Comparison of ENCODE assay signal across 1 cellular context in the genomic region with DNA sequence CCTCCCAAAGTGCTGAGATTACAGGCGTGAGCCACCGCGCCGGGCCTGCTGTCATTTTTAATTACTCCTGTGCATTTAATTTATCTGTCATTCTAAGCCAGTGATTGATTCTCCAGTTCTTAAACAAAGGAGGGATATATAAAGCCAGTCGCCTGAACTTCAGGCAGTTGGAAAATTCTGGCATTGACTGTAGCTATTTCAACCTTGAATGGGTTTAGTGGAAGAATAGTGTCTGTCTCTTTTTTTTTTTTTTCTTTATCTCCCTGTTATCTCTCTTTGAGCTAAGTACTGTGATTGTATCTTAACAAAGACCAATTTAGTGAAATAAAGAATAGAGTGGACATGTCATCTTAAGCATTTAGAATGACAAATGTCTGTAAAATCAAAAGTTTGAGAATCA.
TF ChIP-seq lines count a peak whose summit lies in the region.

No MANE protein-coding gene starts in this region.

TF ChIP-seq in A549, 52 proteins besides CTCF, POLR2A, EP300 and RAD21 (continued from another document):
- TF ChIP-seq RNF2 (IDR thresholded peaks at IDR 0.05; ENCODE audit: borderline replicate concordance, low read depth): no peak
- TF ChIP-seq POLR2AphosphoS2 (conservative IDR thresholded peaks at IDR 0.05; ENCODE audit: low read length): no peak
- TF ChIP-seq RARB (CRISPR knock-in tag; IDR thresholded peaks at IDR 0.05): no peak
- TF ChIP-seq JUNB (IDR thresholded peaks at IDR 0.05): no peak
- TF ChIP-seq, protein P1, sequence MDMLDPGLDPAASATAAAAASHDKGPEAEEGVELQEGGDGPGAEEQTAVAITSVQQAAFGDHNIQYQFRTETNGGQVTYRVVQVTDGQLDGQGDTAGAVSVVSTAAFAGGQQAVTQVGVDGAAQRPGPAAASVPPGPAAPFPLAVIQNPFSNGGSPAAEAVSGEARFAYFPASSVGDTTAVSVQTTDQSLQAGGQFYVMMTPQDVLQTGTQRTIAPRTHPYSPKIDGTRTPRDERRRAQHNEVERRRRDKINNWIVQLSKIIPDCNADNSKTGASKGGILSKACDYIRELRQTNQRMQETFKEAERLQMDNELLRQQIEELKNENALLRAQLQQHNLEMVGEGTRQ (IDR thresholded peaks at IDR 0.05): no peak
- no peak for TF ChIP-seq TP53 (CRISPR knock-in tag; IDR thresholded peaks at IDR 0.05)
TF ChIP-seq in A549: peak in this region for 0.
